Comparison of ENCODE assay signal across 14 cellular contexts in genomic region chr13:113245858-113246791, GRCh38. TPM values are rescaled to one million over a fixed set of nuclear protein-coding genes. Genes with fewer than 3 reads are reported as not detected.
A peak's percentile ranks its signal among the peaks of the same experiment; 100 is the strongest.
DNase-seq lines count a peak whose midpoint lies in the region; ATAC-seq and TF ChIP-seq lines count a peak whose summit lies in the region.
"Had no signal": no experiment of that assay in that cellular context is flagged by ENCODE, and none has a peak within 500 bp of the region (broad histone marks: within the 10 kb centered on the region; RNA-seq: fewer than 3 reads in every experiment).

No MANE protein-coding gene starts in this region.

- H3K27me3 Mint-ChIP-seq in HFFc6 (ENCODE audit: insufficient read depth) = no peaks in the 10 kb centered on the region; the same call in none of the 2 replicates
- no peaks in the 10 kb centered on the region for H3K27me3 Mint-ChIP-seq in naive thymus-derived CD4-positive, alpha-beta T cell
- H3K27me3 Mint-ChIP-seq: activated CD4-positive, alpha-beta T cell treated with anti-CD3 and anti-CD28 coated beads, Interleukin-2, amount 10 ng/mL, durations not matched to agents 7 days and 5 days; activated naive CD4-positive, alpha-beta T cell treated with anti-CD3 and anti-CD28 coated beads, Interleukin-2, amount 10 ng/mL, durations not matched to agents 7 days and 5 days; CD4-positive, CD25-positive, alpha-beta regulatory T cell had no signal

- intact Hi-C loops in mammary epithelial cell (cut with micrococcal nuclease) = no loop called here
- intact Hi-C loops in tibial artery (cut with DNase I; ENCODE audit: low total_unique reads) = no loop called here
- intact Hi-C loops in naive thymus-derived CD4-positive, alpha-beta T cell (cut with micrococcal nuclease) = no loop called here

- H3K4me3 ChIP-seq in AG09309 (ENCODE audit: control insufficient read depth, low read depth, low read length) (no peak overlapping the region), mammary epithelial cell (replicated peaks in 1 of 3; ENCODE audit: insufficient read depth in 1 of 3, low read depth in 2 of 3, low read length in 3 of 3) (no peak overlapping the region), liver (ENCODE audit: low read depth in 1 of 3, low read length in 3 of 3) (no peak overlapping the region), tibial artery (no peak overlapping the region)
- H3K4me3 ChIP-seq in naive thymus-derived CD4-positive, alpha-beta T cell (ENCODE audit: low read length) = no peak overlapping the region
- H3K4me3 ChIP-seq: transverse colon had no signal

- H3K27ac ChIP-seq in mammary epithelial cell (ENCODE audit: insufficient read depth, low read depth, low read length) (no peak overlapping the region), liver (ENCODE audit: low read depth in 1 of 2, low read length in 2 of 2) (no peak overlapping the region), tibial artery (no peak overlapping the region)
- H3K27ac ChIP-seq in naive thymus-derived CD4-positive, alpha-beta T cell (ENCODE audit: low read depth, low read length) = no peak overlapping the region
- H3K27ac ChIP-seq: transverse colon had no signal

- no peak for DNase-seq in AG09309 (ENCODE audit: low read depth)
- no peak for DNase-seq in HFFc6
- DNase-seq in mammary epithelial cell = no peak
- no peak for DNase-seq in tibial artery
- DNase-seq in naive thymus-derived CD4-positive, alpha-beta T cell = no peak
- no peak for DNase-seq in amniotic stem cell (lab: John Stamatoyannopoulos, UW)
- DNase-seq: activated CD4-positive, alpha-beta T cell treated with anti-CD3 and anti-CD28 coated beads, Interleukin-2, amount 10 ng/mL, durations not matched to agents 7 days and 5 days; activated naive CD4-positive, alpha-beta T cell treated with anti-CD3 and anti-CD28 coated beads, Interleukin-2, amount 10 ng/mL, durations not matched to agents 7 days and 5 days; CD4-positive, CD25-positive, alpha-beta regulatory T cell; effector CD8-positive, alpha-beta T cell; NCI-H446 treated with DMSO at 0.1 percent for 48 hours; transverse colon had no signal

- 73% methylated on average over 10 of the region's 10 CpGs for WGBS in mammary epithelial cell (ENCODE audit: low coverage, missing lambda C conversion rate)
- 76% methylated on average over 10 of the region's 10 CpGs for WGBS in liver

- H3K79me2 ChIP-seq in mammary epithelial cell (ENCODE audit: insufficient read depth, low read length) = no peaks in the 10 kb centered on the region

- no peak overlapping the region for H3K4me3 Mint-ChIP-seq in HFFc6
- no peak overlapping the region for H3K4me3 Mint-ChIP-seq in naive thymus-derived CD4-positive, alpha-beta T cell
- H3K4me3 Mint-ChIP-seq: activated CD4-positive, alpha-beta T cell treated with anti-CD3 and anti-CD28 coated beads, Interleukin-2, amount 10 ng/mL, durations not matched to agents 7 days and 5 days; activated naive CD4-positive, alpha-beta T cell treated with anti-CD3 and anti-CD28 coated beads, Interleukin-2, amount 10 ng/mL, durations not matched to agents 7 days and 5 days; CD4-positive, CD25-positive, alpha-beta regulatory T cell had no signal

- dilution Hi-C loops in mammary epithelial cell (cut with HindIII; ENCODE audit: low sequenced_read_pairs) = no loop called here

- H3K36me3 Mint-ChIP-seq in HFFc6 (ENCODE audit: low read depth) = peaks cover 66% of the 10 kb centered on the region
- peaks cover 18 to 70% (median 40%) of the 10 kb centered on the region in 5 donors for H3K36me3 Mint-ChIP-seq in naive thymus-derived CD4-positive, alpha-beta T cell

- H2AFZ ChIP-seq in mammary epithelial cell (ENCODE audit: low read depth, low read length) = no peak overlapping the region

- POLR2A ChIA-PET in naive thymus-derived CD4-positive, alpha-beta T cell (lab: Charles Lee) = no interaction called here

- no peaks in the 10 kb centered on the region for H3K9me3 Mint-ChIP-seq in HFFc6
- no peaks in the 10 kb centered on the region for H3K9me3 Mint-ChIP-seq in naive thymus-derived CD4-positive, alpha-beta T cell
- H3K9me3 Mint-ChIP-seq: activated CD4-positive, alpha-beta T cell treated with anti-CD3 and anti-CD28 coated beads, Interleukin-2, amount 10 ng/mL, durations not matched to agents 7 days and 5 days; activated naive CD4-positive, alpha-beta T cell treated with anti-CD3 and anti-CD28 coated beads, Interleukin-2, amount 10 ng/mL, durations not matched to agents 7 days and 5 days; CD4-positive, CD25-positive, alpha-beta regulatory T cell had no signal

- H3K36me3 ChIP-seq in mammary epithelial cell (ENCODE audit: insufficient read depth, low read length) (peaks cover 23% of the 10 kb centered on the region), liver (ENCODE audit: control insufficient read depth in 4 of 4, insufficient read depth in 3 of 4, low read depth in 1 of 4, low read length in 3 of 4) (peaks cover 6 to 87% (median 54%) of the 10 kb centered on the region in 4 donors), tibial artery (peaks cover 83 to 100% (median 96%) of the 10 kb centered on the region in 3 donors)
- H3K36me3 ChIP-seq in naive thymus-derived CD4-positive, alpha-beta T cell (ENCODE audit: control insufficient read depth in 2 of 3, insufficient read depth in 3 of 3, low read length in 3 of 3) = peaks cover 29 to 94% (median 40%) of the 10 kb centered on the region in 3 experiments

- no peak overlapping the region for H3K9ac ChIP-seq in mammary epithelial cell (ENCODE audit: insufficient read depth, low read length)
- H3K9ac ChIP-seq in liver (ENCODE audit: low read depth in 1 of 2, low read length in 2 of 2) = no peak overlapping the region

- ATAC-seq in naive thymus-derived CD4-positive, alpha-beta T cell = no peak
- ATAC-seq in HG03520 (IDR thresholded peaks at IDR 0.05; ENCODE audit: unreplicated experiment) = no peak

- H3K4me1 ChIP-seq in mammary epithelial cell (ENCODE audit: insufficient read depth, low read length) = no peaks in the 10 kb centered on the region
- no peaks in the 10 kb centered on the region for H3K4me1 ChIP-seq in liver (ENCODE audit: control insufficient read depth in 4 of 4, insufficient read depth in 4 of 4, low read length in 3 of 4)
- H3K4me1 ChIP-seq in tibial artery = no peaks in the 10 kb centered on the region
- no peaks in the 10 kb centered on the region for H3K4me1 ChIP-seq in naive thymus-derived CD4-positive, alpha-beta T cell (ENCODE audit: control insufficient read depth in 2 of 2, insufficient read depth in 2 of 2, low read length in 2 of 2)
- H3K4me1 ChIP-seq: transverse colon had no signal

- no TSS peak for BruUV-seq in mammary epithelial cell (replicated peaks; lab: Mats Ljungman, UMichigan)

- TF ChIP-seq CTCF in AG09309 (IDR thresholded peaks at IDR 0.05; ENCODE audit: control insufficient read depth, insufficient read depth, low read depth, low read length, missing control alignments) (peak; percentile 32), HFFc6 (IDR thresholded peaks at IDR 0.05) (peak; percentile 64), mammary epithelial cell (conservative IDR thresholded peaks at IDR 0.05 in 1 of 2, IDR thresholded peaks at IDR 0.05 in 1 of 2; ENCODE audit: extremely low read depth in 1 of 2, insufficient read depth in 1 of 2, low read depth in 1 of 2, low read length in 2 of 2) (peak; percentile 27 to 50), liver (IDR thresholded peaks at IDR 0.05; ENCODE audit: low read depth, low read length, missing input control) (peak; percentile 26), tibial artery (IDR thresholded peaks at IDR 0.05) (no peak)

- H3K4me1 Mint-ChIP-seq in HFFc6 (ENCODE audit: low read depth) = no peaks in the 10 kb centered on the region
- no peaks in the 10 kb centered on the region for H3K4me1 Mint-ChIP-seq in naive thymus-derived CD4-positive, alpha-beta T cell
- H3K4me1 Mint-ChIP-seq: activated CD4-positive, alpha-beta T cell treated with anti-CD3 and anti-CD28 coated beads, Interleukin-2, amount 10 ng/mL, durations not matched to agents 7 days and 5 days; activated naive CD4-positive, alpha-beta T cell treated with anti-CD3 and anti-CD28 coated beads, Interleukin-2, amount 10 ng/mL, durations not matched to agents 7 days and 5 days had no signal

- CTCF ChIA-PET in mammary epithelial cell (lab: Charles Lee; ENCODE audit: low non-redundant PET) = no interaction called here
- CTCF ChIA-PET in naive thymus-derived CD4-positive, alpha-beta T cell (lab: Charles Lee) = no interaction called here

- TF ChIP-seq RAD21 in liver (IDR thresholded peaks at IDR 0.05) = peak in 1 of 2 donors; percentile 65

- no peaks in the 10 kb centered on the region for H3K9me3 ChIP-seq in mammary epithelial cell (replicated peaks; ENCODE audit: insufficient read depth, low read length)
- no peaks in the 10 kb centered on the region for H3K9me3 ChIP-seq in liver (ENCODE audit: control insufficient read depth in 4 of 4, low read length in 3 of 4)
- no peaks in the 10 kb centered on the region for H3K9me3 ChIP-seq in tibial artery
- H3K9me3 ChIP-seq in naive thymus-derived CD4-positive, alpha-beta T cell (ENCODE audit: control insufficient read depth in 2 of 3, low read length in 3 of 3) = no peaks in the 10 kb centered on the region
- H3K9me3 ChIP-seq: transverse colon had no signal

- H3K27ac Mint-ChIP-seq in HFFc6 = no peak overlapping the region
- peak overlapping the region in 1 of 9 donors; percentile 5 for H3K27ac Mint-ChIP-seq in naive thymus-derived CD4-positive, alpha-beta T cell
- H3K27ac Mint-ChIP-seq: activated CD4-positive, alpha-beta T cell treated with anti-CD3 and anti-CD28 coated beads, Interleukin-2, amount 10 ng/mL, durations not matched to agents 7 days and 5 days; CD4-positive, CD25-positive, alpha-beta regulatory T cell had no signal

- H4K20me1 ChIP-seq in mammary epithelial cell (ENCODE audit: insufficient read depth, low read length) = no peaks in the 10 kb centered on the region

- H3K4me2 ChIP-seq in mammary epithelial cell (ENCODE audit: insufficient read depth, low read depth, low read length) = no peak overlapping the region

- in situ Hi-C loops in mammary epithelial cell (cut with MboI; ENCODE audit: low sequenced_read_pairs in 2 of 2) = no loop called here

- H3K27me3 ChIP-seq in mammary epithelial cell (ENCODE audit: insufficient read depth, low read length) = no peaks in the 10 kb centered on the region
- H3K27me3 ChIP-seq in liver (ENCODE audit: control insufficient read depth in 4 of 4, insufficient read depth in 4 of 4, low read length in 3 of 4) = no peaks in the 10 kb centered on the region
- no peaks in the 10 kb centered on the region for H3K27me3 ChIP-seq in tibial artery
- H3K27me3 ChIP-seq in naive thymus-derived CD4-positive, alpha-beta T cell (ENCODE audit: control insufficient read depth in 2 of 2, insufficient read depth in 2 of 2, low read length in 2 of 2) = no peaks in the 10 kb centered on the region
- H3K27me3 ChIP-seq: transverse colon had no signal

RNA-seq across cellular contexts. Expression of gene CUL4A, which starts 36.7 kb away (rescaled TPM):
- total RNA-seq in HFFc6 (2021; fragmentation: NEBNext Ultra II Directional; extraction: Animal tissue kit (Norgen Biotek cat#: 25700)) = 100 to 1,000 TPM in 2 of 6 experiments, 10 to 100 TPM in 4; 90.5 to 104 (median 97.0) TPM
- total RNA-seq in mammary epithelial cell (100 to 1,000 TPM in 1 of 2 donors, 10 to 100 TPM in 1; 73.5 to 101 TPM), liver (10 to 100 TPM; 64.1 to 89.4 TPM)
- polyA plus RNA-seq in mammary epithelial cell (50.8 TPM), liver (10 to 100 TPM; 19.9 to 27.7 TPM)
- polyA minus RNA-seq in mammary epithelial cell = 57.6 TPM
- 10 to 100 TPM; 69.2 to 94.7 (median 82.3) TPM for total RNA-seq in naive thymus-derived CD4-positive, alpha-beta T cell
- polyA plus RNA-seq in naive thymus-derived CD4-positive, alpha-beta T cell = 10 to 100 TPM; 35.0 to 61.2 TPM

RNA-seq across cellular contexts. Expression of gene PCID2, which starts 37.7 kb away (rescaled TPM):
- 10 to 100 TPM; 59.1 to 72.5 (median 68.3) TPM for total RNA-seq in HFFc6 (2021; fragmentation: NEBNext Ultra II Directional; extraction: Animal tissue kit (Norgen Biotek cat#: 25700))
- total RNA-seq in mammary epithelial cell (10 to 100 TPM; 34.7 to 42.0 TPM), liver (10 to 100 TPM; 30.6 to 39.1 TPM)
- polyA plus RNA-seq in mammary epithelial cell (45.8 TPM), liver (10 to 100 TPM; 13.8 to 14.7 TPM)
- 11.8 TPM for polyA minus RNA-seq in mammary epithelial cell
- total RNA-seq in naive thymus-derived CD4-positive, alpha-beta T cell = 10 to 100 TPM; 44.2 to 83.7 (median 77.1) TPM
- 10 to 100 TPM; 62.9 to 84.4 TPM for polyA plus RNA-seq in naive thymus-derived CD4-positive, alpha-beta T cell

RNA-seq across cellular contexts. Expression of gene LAMP1, which starts 50.9 kb away (rescaled TPM):
- total RNA-seq in HFFc6 (2021; fragmentation: NEBNext Ultra II Directional; extraction: Animal tissue kit (Norgen Biotek cat#: 25700)) = 100 to 1,000 TPM; 215 to 255 (median 247) TPM
- 100 to 1,000 TPM; 242 to 252 TPM for total RNA-seq in mammary epithelial cell
- polyA plus RNA-seq in mammary epithelial cell = 162 TPM
- 88.4 TPM for polyA minus RNA-seq in mammary epithelial cell
- 10 to 100 TPM; 60.0 to 65.8 TPM for total RNA-seq in liver
- 100 to 1,000 TPM in 1 of 2 donors, 10 to 100 TPM in 1; 24.4 to 160 TPM for polyA plus RNA-seq in liver
- 100 to 1,000 TPM in 2 of 5 experiments, 10 to 100 TPM in 3; 77.3 to 113 (median 98.8) TPM for total RNA-seq in naive thymus-derived CD4-positive, alpha-beta T cell
- polyA plus RNA-seq in naive thymus-derived CD4-positive, alpha-beta T cell = 10 to 100 TPM; 21.6 to 24.9 TPM

Comparison
In these comparisons a context has a peak if more than half of its experiments do, and no peak if none do; other contexts are left out.
1. CTCF ChIP-seq: peak in AG09309 (single experiment), HFFc6 (single experiment), mammary epithelial cell (2 of 2) and liver (single experiment); none in tibial artery (0 of 2).